13 cellular contexts compared by ENCODE assay signal in the genomic region with DNA sequence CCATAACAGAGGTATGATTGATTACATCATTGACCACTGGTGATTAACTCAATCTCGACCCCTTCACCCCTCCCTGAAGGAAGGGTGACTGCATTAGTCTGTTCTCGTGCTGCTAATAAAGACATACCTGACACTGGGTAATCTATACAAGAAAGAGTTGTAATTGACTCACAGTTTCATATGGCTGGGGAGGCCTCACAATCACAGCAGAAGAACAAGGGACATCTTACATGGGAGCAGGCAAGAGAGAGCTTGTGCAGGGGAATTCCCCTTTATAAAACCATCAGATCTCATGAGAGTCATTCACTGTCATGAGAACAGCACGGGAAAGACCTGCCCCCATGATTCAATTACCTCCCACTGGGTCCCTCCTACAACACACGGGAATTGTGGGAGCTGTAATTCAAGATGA. TPM values are rescaled to one million over a fixed set of nuclear protein-coding genes. Genes with fewer than 3 reads are reported as not detected.
DNase-seq lines count a peak whose midpoint lies in the region; ATAC-seq, FAIRE-seq and TF ChIP-seq lines count a peak whose summit lies in the region.
"Had no signal": no experiment of that assay in that cellular context is flagged by ENCODE, and none has a peak within 500 bp of the region (broad histone marks: within the 10 kb centered on the region; RNA-seq: fewer than 3 reads in every experiment).

No MANE protein-coding gene starts in this region.

- TF ChIP-seq CTCF in brain microvascular endothelial cell (IDR thresholded peaks at IDR 0.05; ENCODE audit: low read depth, low read length, missing control alignments), result no peak

- no peak for DNase-seq in GM12891 (ENCODE audit: insufficient read length, low spot score)
- peak; percentile 50 for DNase-seq in brain microvascular endothelial cell
- no peak for DNase-seq in Kasumi-1 (lab: John Stamatoyannopoulos, UW)
- no peak for DNase-seq in central memory CD4-positive, alpha-beta T cell
- no peak for DNase-seq in nucleus accumbens (lab: John Stamatoyannopoulos, UW)
- DNase-seq in activated CD4-positive, alpha-beta T cell treated with anti-CD3 and anti-CD28 coated beads, Interleukin-2, amount 50 U/mL, for 4 hours, result no peak
- DNase-seq: colonic mucosa, mesendoderm, NCI-H1417 treated with DMSO at 0.1 percent for 48 hours had no signal

- peak; percentile 65 for ATAC-seq in GM19043 (IDR thresholded peaks at IDR 0.05; ENCODE audit: low read depth, unreplicated experiment)
- peak; percentile 69 for ATAC-seq in HG02938 (IDR thresholded peaks at IDR 0.05; ENCODE audit: unreplicated experiment)

- FAIRE-seq in GM12891 (lab: Jason Lieb, UNC), result peak; percentile 64

- H3K36me3 ChIP-seq in brain microvascular endothelial cell (replicated peaks), result no peaks in the 10 kb centered on the region
- H3K36me3 ChIP-seq: colonic mucosa, right atrium auricular region had no signal

- H3K27ac ChIP-seq in brain microvascular endothelial cell, result no peak overlapping the region
- H3K27ac ChIP-seq: C4-2B, colonic mucosa, right atrium auricular region had no signal

- in situ Hi-C loops in brain microvascular endothelial cell (cut with HindIII; ENCODE audit: low pct_ligation_motif_present, low sequenced_read_pairs), result no loop called here

- no peaks in the 10 kb centered on the region for H3K27me3 ChIP-seq in brain microvascular endothelial cell (replicated peaks)
- H3K27me3 ChIP-seq: colonic mucosa, right atrium auricular region had no signal

- H3K4me3 ChIP-seq in brain microvascular endothelial cell (ENCODE audit: low read depth, low read length), result no peak overlapping the region
- H3K4me3 ChIP-seq: colonic mucosa, right atrium auricular region had no signal

- TF ChIP-seq POLR2A in GM12891 (IDR thresholded peaks at IDR 0.05; ENCODE audit: low read depth, low read length), result no peak

TF ChIP-seq in GM12891, 5 proteins besides CTCF, POLR2A, EP300 and RAD21:
- TF ChIP-seq POLR2AphosphoS5 (IDR thresholded peaks at IDR 0.05; ENCODE audit: low read depth, low read length), result no peak
- no peak for TF ChIP-seq POU2F2 (IDR thresholded peaks at IDR 0.05; ENCODE audit: low read depth, low read length)
- TF ChIP-seq TAF1 (IDR thresholded peaks at IDR 0.05; ENCODE audit: low read depth, low read length), result no peak
- TF ChIP-seq PAX5 (IDR thresholded peaks at IDR 0.05; ENCODE audit: insufficient read depth, low read length, severe bottlenecking), result no peak
- no peak for TF ChIP-seq SPI1 (IDR thresholded peaks at IDR 0.05; ENCODE audit: low read depth, low read length)

RNA-seq across cellular contexts. Expression of a gene that starts 55.9 kb away (rescaled TPM):
- polyA plus RNA-seq in GM12891 (2012; ENCODE audit: low read depth, missing spikeins), result 8.1 TPM
